Comparison of ENCODE assay signal across 1 cellular context in the genomic region with DNA sequence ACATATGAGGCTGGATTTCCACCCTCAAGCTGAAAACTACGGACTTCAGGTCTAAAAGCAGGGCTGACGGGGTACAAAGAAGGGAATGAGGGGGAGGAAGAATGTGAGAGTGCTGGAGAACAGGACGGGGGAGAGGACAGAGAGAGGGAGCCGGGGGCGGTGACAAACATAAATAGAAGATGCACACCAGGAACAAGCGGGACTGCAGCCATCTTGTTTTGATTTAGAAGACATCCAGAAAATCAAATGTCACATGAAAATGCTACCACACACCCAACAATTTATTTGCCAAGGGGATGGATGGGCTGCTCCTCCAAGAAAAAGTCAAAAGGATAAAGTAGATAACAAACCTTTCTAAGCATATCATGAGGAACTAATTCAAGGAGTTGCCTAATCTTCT.
TF ChIP-seq lines count a peak whose summit lies in the region.

No MANE protein-coding gene starts in this region.

TF ChIP-seq in K562, 482 proteins besides CTCF, POLR2A, EP300 and RAD21 (continued from another document and continues in another):
- TF ChIP-seq, protein P1, sequence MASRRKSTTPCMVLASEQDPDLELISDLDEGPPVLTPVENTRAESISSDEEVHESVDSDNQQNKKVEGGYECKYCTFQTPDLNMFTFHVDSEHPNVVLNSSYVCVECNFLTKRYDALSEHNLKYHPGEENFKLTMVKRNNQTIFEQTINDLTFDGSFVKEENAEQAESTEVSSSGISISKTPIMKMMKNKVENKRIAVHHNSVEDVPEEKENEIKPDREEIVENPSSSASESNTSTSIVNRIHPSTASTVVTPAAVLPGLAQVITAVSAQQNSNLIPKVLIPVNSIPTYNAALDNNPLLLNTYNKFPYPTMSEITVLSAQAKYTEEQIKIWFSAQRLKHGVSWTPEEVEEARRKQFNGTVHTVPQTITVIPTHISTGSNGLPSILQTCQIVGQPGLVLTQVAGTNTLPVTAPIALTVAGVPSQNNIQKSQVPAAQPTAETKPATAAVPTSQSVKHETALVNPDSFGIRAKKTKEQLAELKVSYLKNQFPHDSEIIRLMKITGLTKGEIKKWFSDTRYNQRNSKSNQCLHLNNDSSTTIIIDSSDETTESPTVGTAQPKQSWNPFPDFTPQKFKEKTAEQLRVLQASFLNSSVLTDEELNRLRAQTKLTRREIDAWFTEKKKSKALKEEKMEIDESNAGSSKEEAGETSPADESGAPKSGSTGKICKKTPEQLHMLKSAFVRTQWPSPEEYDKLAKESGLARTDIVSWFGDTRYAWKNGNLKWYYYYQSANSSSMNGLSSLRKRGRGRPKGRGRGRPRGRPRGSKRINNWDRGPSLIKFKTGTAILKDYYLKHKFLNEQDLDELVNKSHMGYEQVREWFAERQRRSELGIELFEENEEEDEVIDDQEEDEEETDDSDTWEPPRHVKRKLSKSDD (conservative IDR thresholded peaks at IDR 0.05; ENCODE audit: low read length), result no peak
- TF ChIP-seq MCM7 (IDR thresholded peaks at IDR 0.05), result no peak
- TF ChIP-seq CBFB (CRISPR knock-in tag; IDR thresholded peaks at IDR 0.05), result no peak
- TF ChIP-seq GABPB2 (CRISPR knock-in tag; conservative IDR thresholded peaks at IDR 0.05), result no peak
- no peak for TF ChIP-seq TCF3 (CRISPR knock-in tag; IDR thresholded peaks at IDR 0.05)
- TF ChIP-seq, protein P2, sequence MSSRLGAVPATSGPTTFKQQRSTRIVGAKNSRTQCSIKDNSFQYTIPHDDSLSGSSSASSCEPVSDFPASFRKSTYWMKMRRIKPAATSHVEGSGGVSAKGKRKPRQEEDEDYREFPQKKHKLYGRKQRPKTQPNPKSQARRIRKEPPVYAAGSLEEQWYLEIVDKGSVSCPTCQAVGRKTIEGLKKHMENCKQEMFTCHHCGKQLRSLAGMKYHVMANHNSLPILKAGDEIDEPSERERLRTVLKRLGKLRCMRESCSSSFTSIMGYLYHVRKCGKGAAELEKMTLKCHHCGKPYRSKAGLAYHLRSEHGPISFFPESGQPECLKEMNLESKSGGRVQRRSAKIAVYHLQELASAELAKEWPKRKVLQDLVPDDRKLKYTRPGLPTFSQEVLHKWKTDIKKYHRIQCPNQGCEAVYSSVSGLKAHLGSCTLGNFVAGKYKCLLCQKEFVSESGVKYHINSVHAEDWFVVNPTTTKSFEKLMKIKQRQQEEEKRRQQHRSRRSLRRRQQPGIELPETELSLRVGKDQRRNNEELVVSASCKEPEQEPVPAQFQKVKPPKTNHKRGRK (tag; IDR thresholded peaks at IDR 0.05), result no peak
- no peak for TF ChIP-seq CREB5 (CRISPR knock-in tag; IDR thresholded peaks at IDR 0.05)
- no peak for TF ChIP-seq RB1 (IDR thresholded peaks at IDR 0.05; ENCODE audit: low read depth)
- TF ChIP-seq ERF (CRISPR knock-in tag; IDR thresholded peaks at IDR 0.05), result no peak
- peak; percentile 90 for TF ChIP-seq PYGO2 (tag; IDR thresholded peaks at IDR 0.05)
- TF ChIP-seq, protein P3, sequence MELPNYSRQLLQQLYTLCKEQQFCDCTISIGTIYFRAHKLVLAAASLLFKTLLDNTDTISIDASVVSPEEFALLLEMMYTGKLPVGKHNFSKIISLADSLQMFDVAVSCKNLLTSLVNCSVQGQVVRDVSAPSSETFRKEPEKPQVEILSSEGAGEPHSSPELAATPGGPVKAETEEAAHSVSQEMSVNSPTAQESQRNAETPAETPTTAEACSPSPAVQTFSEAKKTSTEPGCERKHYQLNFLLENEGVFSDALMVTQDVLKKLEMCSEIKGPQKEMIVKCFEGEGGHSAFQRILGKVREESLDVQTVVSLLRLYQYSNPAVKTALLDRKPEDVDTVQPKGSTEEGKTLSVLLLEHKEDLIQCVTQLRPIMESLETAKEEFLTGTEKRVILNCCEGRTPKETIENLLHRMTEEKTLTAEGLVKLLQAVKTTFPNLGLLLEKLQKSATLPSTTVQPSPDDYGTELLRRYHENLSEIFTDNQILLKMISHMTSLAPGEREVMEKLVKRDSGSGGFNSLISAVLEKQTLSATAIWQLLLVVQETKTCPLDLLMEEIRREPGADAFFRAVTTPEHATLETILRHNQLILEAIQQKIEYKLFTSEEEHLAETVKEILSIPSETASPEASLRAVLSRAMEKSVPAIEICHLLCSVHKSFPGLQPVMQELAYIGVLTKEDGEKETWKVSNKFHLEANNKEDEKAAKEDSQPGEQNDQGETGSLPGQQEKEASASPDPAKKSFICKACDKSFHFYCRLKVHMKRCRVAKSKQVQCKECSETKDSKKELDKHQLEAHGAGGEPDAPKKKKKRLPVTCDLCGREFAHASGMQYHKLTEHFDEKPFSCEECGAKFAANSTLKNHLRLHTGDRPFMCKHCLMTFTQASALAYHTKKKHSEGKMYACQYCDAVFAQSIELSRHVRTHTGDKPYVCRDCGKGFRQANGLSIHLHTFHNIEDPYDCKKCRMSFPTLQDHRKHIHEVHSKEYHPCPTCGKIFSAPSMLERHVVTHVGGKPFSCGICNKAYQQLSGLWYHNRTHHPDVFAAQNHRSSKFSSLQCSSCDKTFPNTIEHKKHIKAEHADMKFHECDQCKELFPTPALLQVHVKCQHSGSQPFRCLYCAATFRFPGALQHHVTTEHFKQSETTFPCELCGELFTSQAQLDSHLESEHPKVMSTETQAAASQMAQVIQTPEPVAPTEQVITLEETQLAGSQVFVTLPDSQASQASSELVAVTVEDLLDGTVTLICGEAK (IDR thresholded peaks at IDR 0.05), result no peak
- TF ChIP-seq, protein P3 (CRISPR knock-in tag; IDR thresholded peaks at IDR 0.05), result no peak
- no peak for TF ChIP-seq LARP7 (IDR thresholded peaks at IDR 0.05)
- no peak for TF ChIP-seq ZNF24 (IDR thresholded peaks at IDR 0.05)
- TF ChIP-seq XRCC3 (IDR thresholded peaks at IDR 0.05), result no peak
- TF ChIP-seq ZBTB12 (CRISPR knock-in tag; IDR thresholded peaks at IDR 0.05), result 0 out of 2 replicates have a peak, but pooled peaks have one; percentile 19
- TF ChIP-seq, protein P4, sequence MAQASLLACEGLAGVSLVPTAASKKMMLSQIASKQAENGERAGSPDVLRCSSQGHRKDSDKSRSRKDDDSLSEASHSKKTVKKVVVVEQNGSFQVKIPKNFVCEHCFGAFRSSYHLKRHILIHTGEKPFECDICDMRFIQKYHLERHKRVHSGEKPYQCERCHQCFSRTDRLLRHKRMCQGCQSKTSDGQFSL (CRISPR knock-in tag; IDR thresholded peaks at IDR 0.05), result no peak
- TF ChIP-seq, protein P4 (tag; IDR thresholded peaks at IDR 0.05), result peak in 1 of 2 experiments; percentile 82; a peak in 2 of 4 replicates
- no peak for TF ChIP-seq ASH1L (IDR thresholded peaks at IDR 0.05; ENCODE audit: borderline replicate concordance, low read depth, partially characterized antibody)
- no peak for TF ChIP-seq ZNF699 (CRISPR knock-in tag; IDR thresholded peaks at IDR 0.05; ENCODE audit: insufficient replicate concordance)
- TF ChIP-seq ZNF41 (CRISPR knock-in tag; conservative IDR thresholded peaks at IDR 0.05), result peak; percentile 74; the same call in 1 of the 2 replicates
- TF ChIP-seq SMAD3 (CRISPR knock-in tag; conservative IDR thresholded peaks at IDR 0.05), result peak; percentile 59; the same call in 1 of the 2 replicates
- TF ChIP-seq, protein P5, sequence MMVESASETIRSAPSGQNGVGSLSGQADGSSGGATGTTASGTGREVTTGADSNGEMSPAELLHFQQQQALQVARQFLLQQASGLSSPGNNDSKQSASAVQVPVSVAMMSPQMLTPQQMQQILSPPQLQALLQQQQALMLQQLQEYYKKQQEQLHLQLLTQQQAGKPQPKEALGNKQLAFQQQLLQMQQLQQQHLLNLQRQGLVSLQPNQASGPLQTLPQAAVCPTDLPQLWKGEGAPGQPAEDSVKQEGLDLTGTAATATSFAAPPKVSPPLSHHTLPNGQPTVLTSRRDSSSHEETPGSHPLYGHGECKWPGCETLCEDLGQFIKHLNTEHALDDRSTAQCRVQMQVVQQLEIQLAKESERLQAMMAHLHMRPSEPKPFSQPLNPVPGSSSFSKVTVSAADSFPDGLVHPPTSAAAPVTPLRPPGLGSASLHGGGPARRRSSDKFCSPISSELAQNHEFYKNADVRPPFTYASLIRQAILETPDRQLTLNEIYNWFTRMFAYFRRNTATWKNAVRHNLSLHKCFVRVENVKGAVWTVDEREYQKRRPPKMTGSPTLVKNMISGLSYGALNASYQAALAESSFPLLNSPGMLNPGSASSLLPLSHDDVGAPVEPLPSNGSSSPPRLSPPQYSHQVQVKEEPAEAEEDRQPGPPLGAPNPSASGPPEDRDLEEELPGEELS (CRISPR knock-in tag; IDR thresholded peaks at IDR 0.05; ENCODE audit: borderline replicate concordance), result no peak
- TF ChIP-seq USF1 (CRISPR knock-in tag; IDR thresholded peaks at IDR 0.05), result no peak
- no peak for TF ChIP-seq FOXA3 (CRISPR knock-in tag; conservative IDR thresholded peaks at IDR 0.05 in 1 of 2, IDR thresholded peaks at IDR 0.05 in 1 of 2)
- TF ChIP-seq ELF4 (CRISPR knock-in tag; IDR thresholded peaks at IDR 0.05), result no peak
- no peak for TF ChIP-seq STAT5B (CRISPR knock-in tag; IDR thresholded peaks at IDR 0.05)
- TF ChIP-seq ILK (tag; IDR thresholded peaks at IDR 0.05; ENCODE audit: borderline replicate concordance, low read depth), result peak; percentile 65; the same call in 1 of the 2 replicates
- TF ChIP-seq, protein P6, sequence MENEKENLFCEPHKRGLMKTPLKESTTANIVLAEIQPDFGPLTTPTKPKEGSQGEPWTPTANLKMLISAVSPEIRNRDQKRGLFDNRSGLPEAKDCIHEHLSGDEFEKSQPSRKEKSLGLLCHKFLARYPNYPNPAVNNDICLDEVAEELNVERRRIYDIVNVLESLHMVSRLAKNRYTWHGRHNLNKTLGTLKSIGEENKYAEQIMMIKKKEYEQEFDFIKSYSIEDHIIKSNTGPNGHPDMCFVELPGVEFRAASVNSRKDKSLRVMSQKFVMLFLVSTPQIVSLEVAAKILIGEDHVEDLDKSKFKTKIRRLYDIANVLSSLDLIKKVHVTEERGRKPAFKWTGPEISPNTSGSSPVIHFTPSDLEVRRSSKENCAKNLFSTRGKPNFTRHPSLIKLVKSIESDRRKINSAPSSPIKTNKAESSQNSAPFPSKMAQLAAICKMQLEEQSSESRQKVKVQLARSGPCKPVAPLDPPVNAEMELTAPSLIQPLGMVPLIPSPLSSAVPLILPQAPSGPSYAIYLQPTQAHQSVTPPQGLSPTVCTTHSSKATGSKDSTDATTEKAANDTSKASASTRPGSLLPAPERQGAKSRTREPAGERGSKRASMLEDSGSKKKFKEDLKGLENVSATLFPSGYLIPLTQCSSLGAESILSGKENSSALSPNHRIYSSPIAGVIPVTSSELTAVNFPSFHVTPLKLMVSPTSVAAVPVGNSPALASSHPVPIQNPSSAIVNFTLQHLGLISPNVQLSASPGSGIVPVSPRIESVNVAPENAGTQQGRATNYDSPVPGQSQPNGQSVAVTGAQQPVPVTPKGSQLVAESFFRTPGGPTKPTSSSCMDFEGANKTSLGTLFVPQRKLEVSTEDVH (IDR thresholded peaks at IDR 0.05; ENCODE audit: low read depth, partially characterized antibody), result no peak
- no peak for TF ChIP-seq E2F5 (CRISPR knock-in tag; IDR thresholded peaks at IDR 0.05)
